ENCODE assay signal across 12 cellular contexts in genomic region chr10:33506838-33507661, GRCh38.
A peak's percentile ranks its signal among the peaks of the same experiment; 100 is the strongest.
DNase-seq lines count a peak whose midpoint lies in the region; ATAC-seq and TF ChIP-seq lines count a peak whose summit lies in the region.
"Had no signal": no experiment of that assay in that cellular context is flagged by ENCODE, and none has a peak within 500 bp of the region (broad histone marks: within the 10 kb centered on the region; RNA-seq: fewer than 3 reads in every experiment).

No MANE protein-coding gene starts in this region.

- H3K79me2 ChIP-seq in ACC112 (ENCODE audit: control insufficient read depth, insufficient read depth, low read length, unreplicated experiment) (no peaks in the 10 kb centered on the region), mammary epithelial cell (ENCODE audit: insufficient read depth, low read length) (no peaks in the 10 kb centered on the region)

- TF ChIP-seq CTCF in mammary epithelial cell (conservative IDR thresholded peaks at IDR 0.05 in 1 of 2, IDR thresholded peaks at IDR 0.05 in 1 of 2; ENCODE audit: extremely low read depth in 1 of 2, insufficient read depth in 1 of 2, low read depth in 1 of 2, low read length in 2 of 2) (no peak), prostate gland (IDR thresholded peaks at IDR 0.05) (no peak), suprapubic skin (IDR thresholded peaks at IDR 0.05) (no peak)

- no peak overlapping the region for H2AFZ ChIP-seq in ACC112 (ENCODE audit: low read length, unreplicated experiment)
- no peak overlapping the region for H2AFZ ChIP-seq in mammary epithelial cell (ENCODE audit: low read depth, low read length)

- H4K20me1 ChIP-seq in mammary epithelial cell (ENCODE audit: insufficient read depth, low read length), result no peaks in the 10 kb centered on the region

- DNase-seq in mammary epithelial cell, result peak; percentile 83
- no peak for DNase-seq in prostate gland (ENCODE audit: low spot score)
- no peak for DNase-seq in activated CD4-positive, alpha-beta memory T cell treated with anti-CD3 and anti-CD28 coated beads for 36 hours
- DNase-seq in suprapubic skin (ENCODE audit: low spot score in 2 of 2), result no peak
- DNase-seq in stimulated activated CD4-positive, alpha-beta T cell treated with anti-CD3 and anti-CD28 coated beads, Interleukin-4, amount 100 ng/mL, for 4 hours, result no peak
- DNase-seq: glutamatergic neuron, NCI-H526, right lobe of liver had no signal

- H3K4me1 Mint-ChIP-seq in activated CD4-positive, alpha-beta memory T cell treated with anti-CD3 and anti-CD28 coated beads for 36 hours (ENCODE audit: low read depth), result peaks cover 13% of the 10 kb centered on the region
- H3K4me1 Mint-ChIP-seq: B cell had no signal

- BruUV-seq in mammary epithelial cell (replicated peaks; lab: Mats Ljungman, UMichigan), result TSS peak; percentile 72

- intact Hi-C loops in mammary epithelial cell (cut with micrococcal nuclease) (loop anchor here (5.0 kb wide), 2 partner anchors 35 to 175 kb away; partner anchors contain the start of gene NRP1), prostate gland (cut with DNase I) (no loop called here)
- intact Hi-C loops in activated CD4-positive, alpha-beta memory T cell treated with anti-CD3 and anti-CD28 coated beads for 36 hours (cut with micrococcal nuclease), result loop anchor here (5.0 to 10.0 kb wide), 5 partner anchors 140 to 1198 kb away; partner anchors contain the start of gene NRP1

- H3K4me3 Mint-ChIP-seq in activated CD4-positive, alpha-beta memory T cell treated with anti-CD3 and anti-CD28 coated beads for 36 hours, result no peak overlapping the region
- H3K4me3 Mint-ChIP-seq: B cell had no signal

- no peaks in the 10 kb centered on the region for H3K9me3 Mint-ChIP-seq in activated CD4-positive, alpha-beta memory T cell treated with anti-CD3 and anti-CD28 coated beads for 36 hours

- H3K27me3 Mint-ChIP-seq in activated CD4-positive, alpha-beta memory T cell treated with anti-CD3 and anti-CD28 coated beads for 36 hours, result peaks cover 20% of the 10 kb centered on the region
- H3K27me3 Mint-ChIP-seq: B cell had no signal

- POLR2A ChIA-PET in activated CD4-positive, alpha-beta memory T cell treated with anti-CD3 and anti-CD28 coated beads for 36 hours (lab: Charles Lee), result interaction anchor here (0.5 kb wide), 1 partner anchor 141 kb away, joined by 3 read pairs; no protein-coding TSS in a partner anchor

- H3K4me3 ChIP-seq in ACC112 (ENCODE audit: low read depth, low read length) (no peak overlapping the region), mammary epithelial cell (replicated peaks in 1 of 3; ENCODE audit: insufficient read depth in 1 of 3, low read depth in 2 of 3, low read length in 3 of 3) (no peak overlapping the region), prostate gland (no peak overlapping the region), suprapubic skin (no peak overlapping the region)
- H3K4me3 ChIP-seq: right lobe of liver had no signal

- 67% methylated on average over 3 of the region's 5 CpGs for WGBS in mammary epithelial cell (ENCODE audit: low coverage, missing lambda C conversion rate)
- 93% methylated on average over 5 of the region's 5 CpGs for WGBS in prostate gland
- 85% methylated on average over 5 of the region's 5 CpGs for WGBS in suprapubic skin

- in situ Hi-C loops in mammary epithelial cell (cut with MboI; ENCODE audit: low sequenced_read_pairs in 2 of 2), result loop anchor here in 1 of 2 donors (5.0 kb wide), 1 partner anchor 170 kb away; no protein-coding TSS in a partner anchor

- peaks cover 23% of the 10 kb centered on the region for H3K4me1 ChIP-seq in ACC112 (ENCODE audit: control insufficient read depth, insufficient read depth, low read length, unreplicated experiment)
- peaks cover 17% of the 10 kb centered on the region for H3K4me1 ChIP-seq in mammary epithelial cell (ENCODE audit: insufficient read depth, low read length)
- H3K4me1 ChIP-seq in prostate gland (replicated peaks), result peaks cover 2% of the 10 kb centered on the region
- peaks cover 11% of the 10 kb centered on the region for H3K4me1 ChIP-seq in suprapubic skin

- no peak overlapping the region for H3K9ac ChIP-seq in mammary epithelial cell (ENCODE audit: insufficient read depth, low read length)

- H3K27ac ChIP-seq in ACC112 (ENCODE audit: low read depth, low read length) (peak overlapping the region; percentile 77), mammary epithelial cell (ENCODE audit: insufficient read depth, low read depth, low read length) (peak overlapping the region; percentile 45), prostate gland (no peak overlapping the region), suprapubic skin (no peak overlapping the region)

- CTCF ChIA-PET in mammary epithelial cell (lab: Charles Lee; ENCODE audit: low non-redundant PET), result interaction anchor here (0.6 kb wide), 1 partner anchor 172 kb away, joined by 4 read pairs; no protein-coding TSS in a partner anchor
- CTCF ChIA-PET in activated CD4-positive, alpha-beta memory T cell treated with anti-CD3 and anti-CD28 coated beads for 36 hours (lab: Charles Lee), result interaction anchor here (0.9 to 1.6 kb wide), 2 partner anchors 172 to 314 kb away, joined by 4 read pairs; partner anchors contain the start of gene NRP1

- H3K27ac Mint-ChIP-seq in activated CD4-positive, alpha-beta memory T cell treated with anti-CD3 and anti-CD28 coated beads for 36 hours, result no peak overlapping the region
- H3K27ac Mint-ChIP-seq: B cell had no signal

- H3K36me3 Mint-ChIP-seq in activated CD4-positive, alpha-beta memory T cell treated with anti-CD3 and anti-CD28 coated beads for 36 hours, result no peaks in the 10 kb centered on the region

- no peak for TF ChIP-seq POLR2A in prostate gland (IDR thresholded peaks at IDR 0.05)
- no peak for TF ChIP-seq POLR2A in suprapubic skin (IDR thresholded peaks at IDR 0.05)

- no peaks in the 10 kb centered on the region for H3K36me3 ChIP-seq in ACC112 (ENCODE audit: insufficient read depth, low read length)
- no peaks in the 10 kb centered on the region for H3K36me3 ChIP-seq in mammary epithelial cell (ENCODE audit: insufficient read depth, low read length)
- no peaks in the 10 kb centered on the region for H3K36me3 ChIP-seq in prostate gland
- H3K36me3 ChIP-seq in suprapubic skin, result no peaks in the 10 kb centered on the region
- H3K36me3 ChIP-seq: right lobe of liver had no signal

- ATAC-seq in GM19438 (IDR thresholded peaks at IDR 0.05; ENCODE audit: low read depth, unreplicated experiment), result peak; percentile 86
- ATAC-seq in HG03108 (IDR thresholded peaks at IDR 0.05; ENCODE audit: unreplicated experiment), result peak; percentile 74

- H3K9me3 ChIP-seq in mammary epithelial cell (replicated peaks; ENCODE audit: insufficient read depth, low read length) (no peaks in the 10 kb centered on the region), prostate gland (no peaks in the 10 kb centered on the region), suprapubic skin (no peaks in the 10 kb centered on the region)
- H3K9me3 ChIP-seq: right lobe of liver had no signal

- dilution Hi-C loops in mammary epithelial cell (cut with HindIII; ENCODE audit: low sequenced_read_pairs), result no loop called here

- H3K4me2 ChIP-seq in mammary epithelial cell (ENCODE audit: insufficient read depth, low read depth, low read length), result no peak overlapping the region

- no peaks in the 10 kb centered on the region for H3K27me3 ChIP-seq in ACC112 (ENCODE audit: insufficient read depth, low read length)
- H3K27me3 ChIP-seq in mammary epithelial cell (ENCODE audit: insufficient read depth, low read length), result no peaks in the 10 kb centered on the region
- H3K27me3 ChIP-seq in prostate gland (replicated peaks; ENCODE audit: insufficient read depth), result no peaks in the 10 kb centered on the region
- H3K27me3 ChIP-seq in suprapubic skin, result no peaks in the 10 kb centered on the region
- H3K27me3 ChIP-seq: right lobe of liver had no signal

- no peak for TF ChIP-seq EP300 in suprapubic skin (IDR thresholded peaks at IDR 0.05)

Comparison
In these comparisons a context has a peak if more than half of its experiments do, and no peak if none do; other contexts are left out.
1. H3K27ac ChIP-seq: peak in ACC112 (single experiment) and mammary epithelial cell (single experiment); none in prostate gland (0 of 2) and suprapubic skin (single experiment).